In genomic region chr6:124962617-124963415, GRCh38 we compare ENCODE assay signal across 8 cellular contexts. TPM values are rescaled to one million over a fixed set of nuclear protein-coding genes. Genes with fewer than 3 reads are reported as not detected.
DNase-seq lines count a peak whose midpoint lies in the region; ATAC-seq and TF ChIP-seq lines count a peak whose summit lies in the region.

No MANE protein-coding gene starts in this region.

- no peak for TF ChIP-seq POLR2A in vagina (IDR thresholded peaks at IDR 0.05)

- intact Hi-C loops in activated CD8-positive, alpha-beta T cell treated with anti-CD3 and anti-CD28 coated beads for 36 hours (cut with micrococcal nuclease): no loop called here
- intact Hi-C loops in vagina (cut with DNase I): loop anchor here (10.0 kb wide), 1 partner anchor 142 kb away; no protein-coding TSS in a partner anchor

- peak overlapping the region; percentile 82 for H3K4me3 ChIP-seq in fibroblast of villous mesenchyme (ENCODE audit: low read depth, low read length)
- peak overlapping the region; percentile 82 to 83 for H3K4me3 ChIP-seq in vagina

- H3K4me1 ChIP-seq in vagina: peaks cover 52% of the 10 kb centered on the region

- H3K36me3 ChIP-seq in vagina: no peaks in the 10 kb centered on the region

- H3K4me3 Mint-ChIP-seq in activated CD8-positive, alpha-beta T cell treated with anti-CD3 and anti-CD28 coated beads for 36 hours: peak overlapping the region; percentile 39
- peak overlapping the region in 6 of 8 donors; percentile 62 to 81 (median 73) for H3K4me3 Mint-ChIP-seq in naive B cell

- H3K27ac Mint-ChIP-seq in activated CD8-positive, alpha-beta T cell treated with anti-CD3 and anti-CD28 coated beads for 36 hours: no peak overlapping the region
- H3K27ac Mint-ChIP-seq in naive B cell: no peak overlapping the region

- no peak for TF ChIP-seq CTCF in activated CD8-positive, alpha-beta T cell treated with anti-CD3 and anti-CD28 coated beads for 36 hours (IDR thresholded peaks at IDR 0.05)
- TF ChIP-seq CTCF in fibroblast of villous mesenchyme (IDR thresholded peaks at IDR 0.05; ENCODE audit: insufficient read depth, low read depth, low read length) (peak; percentile 4), vagina (IDR thresholded peaks at IDR 0.05) (peak in 1 of 3 experiments; percentile 23)

- H3K9me3 ChIP-seq in vagina: no peaks in the 10 kb centered on the region

- CTCF ChIA-PET in activated CD8-positive, alpha-beta T cell treated with anti-CD3 and anti-CD28 coated beads for 36 hours (lab: Charles Lee): interaction anchor here (0.6 kb wide), 1 partner anchor 151 kb away, joined by 3 read pairs; no protein-coding TSS in a partner anchor

- ATAC-seq in HG02759 (IDR thresholded peaks at IDR 0.05; ENCODE audit: unreplicated experiment) (peak; percentile 51), naive B cell (ENCODE audit: low read depth in 2 of 2) (no peak)
- peak; percentile 55 for ATAC-seq in activated CD8-positive, alpha-beta T cell treated with anti-CD3 and anti-CD28 coated beads for 36 hours

- H3K27me3 Mint-ChIP-seq in activated CD8-positive, alpha-beta T cell treated with anti-CD3 and anti-CD28 coated beads for 36 hours: peaks cover 46% of the 10 kb centered on the region
- H3K27me3 Mint-ChIP-seq in naive B cell: peaks cover 33 to 52% (median 40%) of the 10 kb centered on the region in 3 donors

- H3K36me3 Mint-ChIP-seq in activated CD8-positive, alpha-beta T cell treated with anti-CD3 and anti-CD28 coated beads for 36 hours (ENCODE audit: low read depth): no peaks in the 10 kb centered on the region
- H3K36me3 Mint-ChIP-seq in naive B cell: peaks cover 0 to 7% of the 10 kb centered on the region in 2 donors

- H3K27me3 ChIP-seq in vagina: no peaks in the 10 kb centered on the region

- H3K9me3 Mint-ChIP-seq in activated CD8-positive, alpha-beta T cell treated with anti-CD3 and anti-CD28 coated beads for 36 hours: no peaks in the 10 kb centered on the region
- H3K9me3 Mint-ChIP-seq in naive B cell: peaks cover 0 to 9% (median 2%) of the 10 kb centered on the region in 7 donors

- H3K27ac ChIP-seq in vagina: peak overlapping the region; percentile 97

- POLR2A ChIA-PET in activated CD8-positive, alpha-beta T cell treated with anti-CD3 and anti-CD28 coated beads for 36 hours (lab: Charles Lee): interaction anchor here (0.6 kb wide), 1 partner anchor 24 kb away, joined by 3 read pairs; no protein-coding TSS in a partner anchor

- peaks cover 12% of the 10 kb centered on the region for H3K4me1 Mint-ChIP-seq in activated CD8-positive, alpha-beta T cell treated with anti-CD3 and anti-CD28 coated beads for 36 hours (ENCODE audit: low read depth)
- peaks cover 9 to 13% (median 11%) of the 10 kb centered on the region in 3 donors for H3K4me1 Mint-ChIP-seq in naive B cell

- DNase-seq in GM03348 (ENCODE audit: low spot score) (peak; percentile 64), fibroblast of villous mesenchyme (ENCODE audit: low read depth) (peak; percentile 48), naive B cell (no peak), vagina (ENCODE audit: extremely low spot score in 2 of 2) (no peak), activated gamma-delta T cell treated with Interleukin-2 at 50 U/mL for 16 hours (no peak), NCI-H1436 (lab: John Stamatoyannopoulos, UW) (no peak)
- DNase-seq in activated CD8-positive, alpha-beta T cell treated with anti-CD3 and anti-CD28 coated beads for 36 hours: no peak

RNA-seq across cellular contexts. Expression of gene RNF217, which starts 0.6 kb away (rescaled TPM):
- under 1 TPM; 0.07 to 0.09 TPM for total RNA-seq in activated CD8-positive, alpha-beta T cell treated with anti-CD3 and anti-CD28 coated beads for 36 hours
- total RNA-seq in fibroblast of villous mesenchyme: 24.5 and 25.5 TPM in 2 replicates
- not detected for polyA plus RNA-seq in naive B cell (ENCODE audit: low read depth in 6 of 6)
- 26.0 TPM for total RNA-seq in vagina

Comparison
In these comparisons a context has a peak if more than half of its experiments do, and no peak if none do; other contexts are left out.
1. DNase-seq: peak in GM03348 (single experiment) and fibroblast of villous mesenchyme (single experiment); none in activated CD8-positive, alpha-beta T cell treated with anti-CD3 and anti-CD28 coated beads for 36 hours (single experiment), naive B cell (single experiment), vagina (0 of 2), activated gamma-delta T cell treated with Interleukin-2 at 50 U/mL for 16 hours (single experiment) and NCI-H1436 (single experiment).
2. ATAC-seq: peak in HG02759 (single experiment) and activated CD8-positive, alpha-beta T cell treated with anti-CD3 and anti-CD28 coated beads for 36 hours (single experiment); none in naive B cell (0 of 2).
3. RNA of gene RNF217, which starts 0.6 kb away (total RNA-seq): 26.0 TPM in vagina (single experiment) and 24.5 to 25.5 TPM in fibroblast of villous mesenchyme; 0.07 to 0.09 TPM in activated CD8-positive, alpha-beta T cell treated with anti-CD3 and anti-CD28 coated beads for 36 hours; every median in the first group is over 10 times any median in the second.